Comparison of ENCODE assay signal across 11 cellular contexts in the genomic region with DNA sequence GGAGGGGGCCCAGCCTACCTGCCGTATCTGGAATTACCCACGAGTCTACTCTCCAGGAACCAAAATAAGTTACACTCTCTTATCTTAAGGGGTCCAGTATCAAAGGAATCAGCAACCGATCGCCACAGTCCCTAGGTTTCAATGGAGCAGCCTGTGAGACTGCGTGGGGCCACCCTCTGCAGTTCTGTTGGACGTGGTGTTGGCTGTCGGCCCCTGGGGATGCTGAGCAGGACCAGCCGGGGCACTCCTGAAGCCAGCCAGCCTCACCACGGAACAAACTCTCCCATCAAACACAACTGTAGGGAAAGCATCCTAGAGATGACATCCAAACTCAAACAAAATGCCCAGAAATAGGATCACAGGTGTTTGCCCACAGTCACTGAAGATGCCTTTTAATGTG. TPM values are rescaled to one million over a fixed set of nuclear protein-coding genes. Genes with fewer than 3 reads are reported as not detected.
DNase-seq lines count a peak whose midpoint lies in the region; ATAC-seq and TF ChIP-seq lines count a peak whose summit lies in the region.
"Had no signal": no experiment of that assay in that cellular context is flagged by ENCODE, and none has a peak within 500 bp of the region (broad histone marks: within the 10 kb centered on the region; RNA-seq: fewer than 3 reads in every experiment).

No MANE protein-coding gene starts in this region.

- POLR2A ChIA-PET in RWPE1 (lab: Yijun Ruan, JAX; ENCODE audit: low non-redundant PET), result no interaction called here

- H3K4me3 Mint-ChIP-seq in endodermal cell, result no peak overlapping the region

- no peak for TF ChIP-seq POLR2A in thyroid gland (IDR thresholded peaks at IDR 0.05)

- peak overlapping the region; percentile 40 for H3K4me3 ChIP-seq in epithelial cell of proximal tubule (ENCODE audit: low read depth, low read length)
- H3K4me3 ChIP-seq in mucosa of rectum (ENCODE audit: low read length in 2 of 2), result peak overlapping the region; percentile 64 to 66
- no peak overlapping the region for H3K4me3 ChIP-seq in thyroid gland (replicated peaks in 1 of 3)
- H3K4me3 ChIP-seq in endodermal cell (ENCODE audit: low read length), result no peak overlapping the region
- H3K4me3 ChIP-seq: BLaER1 treated with 17β-estradiol and CSF1 and Interleukin-3, amounts not matched to agents 10 nM and 100 nM had no signal

- H3K4me1 Mint-ChIP-seq in endodermal cell, result peaks cover 16% of the 10 kb centered on the region

- no peaks in the 10 kb centered on the region for H3K36me3 Mint-ChIP-seq in endodermal cell (ENCODE audit: low read depth)

- no peak for ATAC-seq in HG03159 (IDR thresholded peaks at IDR 0.05; ENCODE audit: unreplicated experiment)

- no peaks in the 10 kb centered on the region for H3K27me3 Mint-ChIP-seq in endodermal cell (ENCODE audit: insufficient read depth)

- peak overlapping the region; percentile 18 to 20 for H3K9ac ChIP-seq in mucosa of rectum (ENCODE audit: low read depth in 1 of 2, low read length in 2 of 2)
- no peak overlapping the region for H3K9ac ChIP-seq in endodermal cell (ENCODE audit: extremely low read depth, low read length, poor library complexity, severe bottlenecking)
- H3K9ac ChIP-seq: BLaER1 treated with 17β-estradiol and CSF1 and Interleukin-3, amounts not matched to agents 10 nM and 100 nM had no signal

- H3K9me3 ChIP-seq in mucosa of rectum (ENCODE audit: control insufficient read depth in 2 of 2, low read length in 2 of 2), result no peaks in the 10 kb centered on the region
- no peaks in the 10 kb centered on the region for H3K9me3 ChIP-seq in thyroid gland
- H3K9me3 ChIP-seq in endodermal cell (ENCODE audit: control insufficient read depth, low read length), result no peaks in the 10 kb centered on the region
- H3K9me3 ChIP-seq: BLaER1 treated with 17β-estradiol and CSF1 and Interleukin-3, amounts not matched to agents 10 nM and 100 nM had no signal

- H3K36me3 ChIP-seq in mucosa of rectum (ENCODE audit: control insufficient read depth in 2 of 2, insufficient read depth in 2 of 2, low read length in 2 of 2), result no peaks in the 10 kb centered on the region
- no peaks in the 10 kb centered on the region for H3K36me3 ChIP-seq in thyroid gland
- no peaks in the 10 kb centered on the region for H3K36me3 ChIP-seq in endodermal cell (ENCODE audit: control insufficient read depth, insufficient read depth, low read length)
- H3K36me3 ChIP-seq: BLaER1 treated with 17β-estradiol and CSF1 and Interleukin-3, amounts not matched to agents 10 nM and 100 nM had no signal

- intact Hi-C loops in thyroid gland (cut with DNase I), result no loop called here

- H3K27ac ChIP-seq in RWPE1, result peak overlapping the region; percentile 82
- H3K27ac ChIP-seq in mucosa of rectum (ENCODE audit: low read depth in 2 of 2, low read length in 2 of 2), result peak overlapping the region; percentile 69 to 91
- H3K27ac ChIP-seq in thyroid gland, result peak overlapping the region in 2 of 3 donors; percentile 7 to 33
- no peak overlapping the region for H3K27ac ChIP-seq in endodermal cell (ENCODE audit: low read depth, low read length)
- H3K27ac ChIP-seq: BLaER1 treated with 17β-estradiol and CSF1 and Interleukin-3, amounts not matched to agents 10 nM and 100 nM had no signal

- TF ChIP-seq CTCF in RWPE1 (conservative IDR thresholded peaks at IDR 0.05; ENCODE audit: low read depth), result no peak
- no peak for TF ChIP-seq CTCF in epithelial cell of proximal tubule (conservative IDR thresholded peaks at IDR 0.05; ENCODE audit: low read depth, low read length)
- no peak for TF ChIP-seq CTCF in thyroid gland (IDR thresholded peaks at IDR 0.05)
- TF ChIP-seq CTCF in endodermal cell (conservative IDR thresholded peaks at IDR 0.05), result no peak

- H3K9me3 Mint-ChIP-seq in endodermal cell, result no peaks in the 10 kb centered on the region

- H3K4me1 ChIP-seq in mucosa of rectum (ENCODE audit: control insufficient read depth in 2 of 2, insufficient read depth in 2 of 2, low read length in 2 of 2) (peaks cover 24 to 34% of the 10 kb centered on the region in 2 donors), thyroid gland (peaks cover 14 to 33% of the 10 kb centered on the region in 2 donors), endodermal cell (ENCODE audit: control insufficient read depth, insufficient read depth, low read length) (peaks cover 8% of the 10 kb centered on the region)

- H3K27me3 ChIP-seq in mucosa of rectum (ENCODE audit: control insufficient read depth in 2 of 2, insufficient read depth in 2 of 2, low read length in 2 of 2) (no peaks in the 10 kb centered on the region), thyroid gland (no peaks in the 10 kb centered on the region), endodermal cell (ENCODE audit: control insufficient read depth, insufficient read depth, low read length, poor library complexity, severe bottlenecking) (no peaks in the 10 kb centered on the region)
- H3K27me3 ChIP-seq: BLaER1 treated with 17β-estradiol and CSF1 and Interleukin-3, amounts not matched to agents 10 nM and 100 nM had no signal

- DNase-seq in RWPE1 (ENCODE audit: low spot score), result no peak
- DNase-seq in epithelial cell of proximal tubule (ENCODE audit: low read depth), result no peak
- DNase-seq in thyroid gland, result no peak
- no peak for DNase-seq in activated CD4-positive, alpha-beta T cell treated with anti-CD3 and anti-CD28 coated beads for 4 hours
- no peak for DNase-seq in endodermal cell
- DNase-seq in inferior parietal cortex (ENCODE audit: extremely low spot score), result no peak
- DNase-seq: HCEC 1CT, NCI-H1105 treated with DMSO at 0.1 percent for 48 hours had no signal

- no peak overlapping the region for H3K27ac Mint-ChIP-seq in endodermal cell

- CTCF ChIA-PET in RWPE1 (lab: Yijun Ruan, JAX), result interaction anchor here (0.5 kb wide), 1 partner anchor 75 kb away, joined by 3 read pairs; no protein-coding TSS in a partner anchor

- 80 to 95% methylated on average over 8 to 9 of the region's 9 CpGs for WGBS in thyroid gland, 2 donors
- 90 to 94% methylated on average over 2 to 9 of the region's 9 CpGs for WGBS in endodermal cell (ENCODE audit: insufficient coverage in 1 of 2, insufficient read length in 1 of 2), 2 experiments

RNA-seq across cellular contexts. Expression of gene ABLIM1, which starts 25.5 kb away (rescaled TPM):
- total RNA-seq in epithelial cell of proximal tubule (12.4 and 30.2 TPM in 2 replicates), thyroid gland (100 to 1,000 TPM; 225 to 404 (median 382) TPM), endodermal cell (10 to 100 TPM; 39.3 to 49.3 TPM)
- polyA plus RNA-seq in endodermal cell (2013, experiment 1 of 2), result 45.2 TPM
- 52.5 TPM for polyA plus RNA-seq in endodermal cell (2013, experiment 2 of 2)

Comparison
In these comparisons a context has a peak if more than half of its experiments do, and no peak if none do; other contexts are left out.
1. H3K4me3 ChIP-seq: peak in epithelial cell of proximal tubule (single experiment) and mucosa of rectum (2 of 2); none in thyroid gland (0 of 3) and endodermal cell (single experiment).